Comparison of ENCODE assay signal across 11 cellular contexts in the genomic region with DNA sequence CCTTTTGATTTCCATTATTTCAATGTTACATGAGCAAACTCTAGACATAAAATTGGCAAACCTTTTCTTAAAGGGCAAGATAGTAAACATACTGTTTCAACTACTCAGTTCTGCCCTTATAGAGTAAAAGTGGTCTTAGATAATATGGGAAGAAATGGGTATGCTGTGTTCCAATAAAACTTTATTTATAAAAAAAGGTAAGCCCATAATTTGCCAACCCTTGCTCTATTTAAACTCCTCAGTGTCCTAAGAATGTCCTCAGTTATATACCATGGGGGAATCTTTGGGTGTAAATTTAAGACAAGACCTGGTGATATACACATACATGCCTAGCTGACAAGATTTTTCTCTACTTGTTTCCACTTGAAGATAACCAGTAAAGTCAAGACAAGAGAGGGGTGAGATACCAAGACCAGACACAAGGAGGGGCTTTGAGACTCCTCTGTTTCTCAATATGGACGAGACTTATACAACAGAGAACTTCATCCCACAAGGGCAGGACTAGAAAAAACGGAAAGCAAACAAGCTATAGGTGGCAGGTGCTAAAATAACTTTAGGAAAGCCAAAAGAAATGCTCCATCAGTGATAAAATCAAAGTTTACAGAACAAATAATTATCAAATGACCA. TPM values are rescaled to one million over a fixed set of nuclear protein-coding genes. Genes with fewer than 3 reads are reported as not detected.
DNase-seq lines count a peak whose midpoint lies in the region; ATAC-seq, FAIRE-seq and TF ChIP-seq lines count a peak whose summit lies in the region.
"Had no signal": no experiment of that assay in that cellular context is flagged by ENCODE, and none has a peak within 500 bp of the region (broad histone marks: within the 10 kb centered on the region; RNA-seq: fewer than 3 reads in every experiment).

No MANE protein-coding gene starts in this region.

- no peaks in the 10 kb centered on the region for H3K36me3 ChIP-seq in bronchial epithelial cell (ENCODE audit: control insufficient read depth, insufficient read depth, low read length)

- H3K4me1 Mint-ChIP-seq in activated T-cell treated with anti-CD3 and anti-CD28 coated beads, Interleukin-2, amount 50 U/mL, for 72 hours (ENCODE audit: low read depth) = peaks cover 22% of the 10 kb centered on the region
- H3K4me1 Mint-ChIP-seq in activated T-cell treated with anti-CD3 and anti-CD28 coated beads, Interleukin-2, amount 50 U/mL, for 24 hours (ENCODE audit: low read depth) = peaks cover 59% of the 10 kb centered on the region

- H3K27ac Mint-ChIP-seq in activated T-cell treated with anti-CD3 and anti-CD28 coated beads, Interleukin-2, amount 50 U/mL, for 72 hours = peak overlapping the region; percentile 17
- H3K27ac Mint-ChIP-seq in activated T-cell treated with anti-CD3 and anti-CD28 coated beads, Interleukin-2, amount 50 U/mL, for 24 hours = no peak overlapping the region

- intact Hi-C loops in Right ventricle myocardium superior (cut with DNase I) = no loop called here

- no peak for DNase-seq in activated T-cell treated with anti-CD3 and anti-CD28 coated beads, Interleukin-2, amount 50 U/mL, for 72 hours
- DNase-seq in activated T-cell treated with anti-CD3 and anti-CD28 coated beads, Interleukin-2, amount 50 U/mL, for 24 hours = no peak
- DNase-seq in M059J (ENCODE audit: low read depth) = peak; percentile 31
- peak; percentile 4 for DNase-seq in bronchial epithelial cell (ENCODE audit: low read depth)
- peak; percentile 28 for DNase-seq in renal cortical epithelial cell (ENCODE audit: low read depth)
- DNase-seq in Right ventricle myocardium superior = no peak
- DNase-seq: SW 1271 had no signal

- no peak overlapping the region for H3K4me3 Mint-ChIP-seq in activated T-cell treated with anti-CD3 and anti-CD28 coated beads, Interleukin-2, amount 50 U/mL, for 72 hours
- H3K4me3 Mint-ChIP-seq in activated T-cell treated with anti-CD3 and anti-CD28 coated beads, Interleukin-2, amount 50 U/mL, for 24 hours = no peak overlapping the region

- H3K27me3 Mint-ChIP-seq in activated T-cell treated with anti-CD3 and anti-CD28 coated beads, Interleukin-2, amount 50 U/mL, for 72 hours (ENCODE audit: low read depth) = no peaks in the 10 kb centered on the region
- H3K27me3 Mint-ChIP-seq in activated T-cell treated with anti-CD3 and anti-CD28 coated beads, Interleukin-2, amount 50 U/mL, for 24 hours = no peaks in the 10 kb centered on the region

- peaks cover 0 to 8% of the 10 kb centered on the region in 2 donors for H3K36me3 Mint-ChIP-seq in activated T-cell treated with anti-CD3 and anti-CD28 coated beads, Interleukin-2, amount 50 U/mL, for 72 hours (ENCODE audit: insufficient read depth in 2 of 2)
- H3K36me3 Mint-ChIP-seq in activated T-cell treated with anti-CD3 and anti-CD28 coated beads, Interleukin-2, amount 50 U/mL, for 24 hours (ENCODE audit: low read depth) = peaks cover 72% of the 10 kb centered on the region

- no peak for FAIRE-seq in bronchial epithelial cell (lab: Jason Lieb, UNC)
- FAIRE-seq: frontal cortex had no signal

- H3K4me3 ChIP-seq in bronchial epithelial cell (ENCODE audit: low read depth, low read length) = no peak overlapping the region
- H3K4me3 ChIP-seq: BLaER1 had no signal

- ATAC-seq in activated T-cell treated with anti-CD3 and anti-CD28 coated beads, Interleukin-2, amount 50 U/mL, for 72 hours (replicated peaks in 1 of 2) = no peak
- ATAC-seq in Right ventricle myocardium superior (ENCODE audit: poor library complexity) (no peak), HG02884 (IDR thresholded peaks at IDR 0.05; ENCODE audit: unreplicated experiment) (no peak), HG02571 (IDR thresholded peaks at IDR 0.05; ENCODE audit: unreplicated experiment) (no peak)

- H3K27me3 ChIP-seq in bronchial epithelial cell (ENCODE audit: control insufficient read depth, insufficient read depth, low read length) = no peaks in the 10 kb centered on the region
- H3K27me3 ChIP-seq: BLaER1 had no signal

- no peak for TF ChIP-seq CTCF in bronchial epithelial cell (IDR thresholded peaks at IDR 0.05; ENCODE audit: insufficient read depth, low read length, severe bottlenecking)

- no peaks in the 10 kb centered on the region for H3K9me3 Mint-ChIP-seq in activated T-cell treated with anti-CD3 and anti-CD28 coated beads, Interleukin-2, amount 50 U/mL, for 72 hours
- peaks cover 2% of the 10 kb centered on the region for H3K9me3 Mint-ChIP-seq in activated T-cell treated with anti-CD3 and anti-CD28 coated beads, Interleukin-2, amount 50 U/mL, for 24 hours

RNA-seq across cellular contexts. Expression of gene SNX3, which starts 10.5 kb away (rescaled TPM):
- total RNA-seq in activated T-cell treated with anti-CD3 and anti-CD28 coated beads, Interleukin-2, amount 50 U/mL, for 72 hours = 10 to 100 TPM; 58.7 to 61.4 TPM
- 358 and 371 TPM in 2 replicates for total RNA-seq in M059J (2014; rRNA removed; shearing (Covaris generic))
- total RNA-seq in bronchial epithelial cell = 173 and 180 TPM in 2 replicates
- total RNA-seq in renal cortical epithelial cell = 168 and 228 TPM in 2 replicates
- 269 TPM for total RNA-seq in Right ventricle myocardium superior

RNA-seq across cellular contexts. Expression of gene AFG1L, which starts 44.5 kb away (rescaled TPM):
- 1 to 10 TPM; 5.9 to 7.2 TPM for total RNA-seq in activated T-cell treated with anti-CD3 and anti-CD28 coated beads, Interleukin-2, amount 50 U/mL, for 72 hours
- total RNA-seq in M059J (2014; rRNA removed; shearing (Covaris generic)) = 8.9 and 12.4 TPM in 2 replicates
- 2.6 and 3.3 TPM in 2 replicates for total RNA-seq in bronchial epithelial cell
- 7.3 and 7.4 TPM in 2 replicates for total RNA-seq in renal cortical epithelial cell
- total RNA-seq in Right ventricle myocardium superior = 12.6 TPM

Comparison
In these comparisons a context has a peak if more than half of its experiments do, and no peak if none do; other contexts are left out.
1. DNase-seq: peak in M059J (single experiment), bronchial epithelial cell (single experiment) and renal cortical epithelial cell (single experiment); none in activated T-cell treated with anti-CD3 and anti-CD28 coated beads, Interleukin-2, amount 50 U/mL, for 72 hours (0 of 2), activated T-cell treated with anti-CD3 and anti-CD28 coated beads, Interleukin-2, amount 50 U/mL, for 24 hours (single experiment) and Right ventricle myocardium superior (single experiment).